9 cellular contexts compared by ENCODE assay signal in the genomic region with DNA sequence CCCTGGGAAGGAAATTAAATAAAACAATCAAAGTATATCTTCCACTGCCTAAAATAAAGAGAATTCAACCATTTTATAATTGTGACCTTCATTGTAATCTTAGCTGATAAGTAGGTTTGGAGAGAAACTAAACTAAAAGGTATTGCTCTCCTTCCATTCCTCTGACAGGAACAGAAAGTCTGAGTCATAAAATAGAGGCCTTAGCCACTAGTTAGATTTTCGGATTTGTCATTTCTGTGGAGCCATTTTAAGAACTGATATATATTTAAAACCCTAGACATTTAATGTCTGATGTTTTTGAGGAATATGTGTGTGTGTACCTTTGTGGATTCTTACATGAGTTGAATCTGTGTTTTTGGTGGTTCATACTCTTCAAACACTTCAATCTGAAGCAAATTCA. TPM values are rescaled to one million over a fixed set of nuclear protein-coding genes. Genes with fewer than 3 reads are reported as not detected.
DNase-seq lines count a peak whose midpoint lies in the region; ATAC-seq, FAIRE-seq and TF ChIP-seq lines count a peak whose summit lies in the region.
"Had no signal": no experiment of that assay in that cellular context is flagged by ENCODE, and none has a peak within 500 bp of the region (broad histone marks: within the 10 kb centered on the region; RNA-seq: fewer than 3 reads in every experiment).

No MANE protein-coding gene starts in this region.

- H2AFZ ChIP-seq in PC-9 = peak overlapping the region; percentile 10

- intact Hi-C loops in PC-9 (cut with micrococcal nuclease; ENCODE audit: unreplicated experiment) = no loop called here

- H3K36me3 ChIP-seq in PC-9 (ENCODE audit: low read depth) = no peaks in the 10 kb centered on the region

- BruUV-seq in PC-9 (replicated peaks; lab: Mats Ljungman, UMichigan) = no TSS peak

- no peak overlapping the region for H3K4me3 ChIP-seq in PC-9
- H3K4me3 ChIP-seq: coronary artery had no signal

- no peaks in the 10 kb centered on the region for H4K20me1 ChIP-seq in PC-9 (ENCODE audit: insufficient read depth)

- H3K27ac ChIP-seq in PC-9 = peak overlapping the region; percentile 86
- H3K27ac ChIP-seq: coronary artery had no signal

- CTCF ChIA-PET in PC-9 (lab: Charles Lee) = no interaction called here

- peak; percentile 94 for ATAC-seq in GM18861 (IDR thresholded peaks at IDR 0.05; ENCODE audit: unreplicated experiment)
- ATAC-seq in HG02588 (IDR thresholded peaks at IDR 0.05; ENCODE audit: unreplicated experiment) = peak; percentile 93

- no peak for FAIRE-seq in frontal cortex (lab: Jason Lieb, UNC)

- POLR2A ChIA-PET in PC-9 (lab: Charles Lee; ENCODE audit: unreplicated experiment) = no interaction called here

- no peaks in the 10 kb centered on the region for H3K27me3 ChIP-seq in PC-9 (ENCODE audit: insufficient read depth, low read depth)

- H3K9me2 ChIP-seq in PC-9 (ENCODE audit: insufficient read depth) = no peaks in the 10 kb centered on the region

- 0 out of 2 replicates have a peak, but pooled peaks cover 4% of the 10 kb centered on the region for H3K9me3 ChIP-seq in PC-9 (ENCODE audit: insufficient read depth, low read depth)

- H3K4me1 ChIP-seq in PC-9 (replicated peaks; ENCODE audit: insufficient read depth) = peaks cover 33% of the 10 kb centered on the region

- peaks cover 20% of the 10 kb centered on the region for H3F3A ChIP-seq in PC-9 (ENCODE audit: insufficient read depth, low read depth)

- DNase-seq in PC-9 (peak in 1 of 2 experiments; percentile 44), myocyte (ENCODE audit: low read depth) (peak; percentile 13), GOT3 (lab: John Stamatoyannopoulos, UW) (no peak), SHP77 (lab: John Stamatoyannopoulos, UW) (no peak), frontal cortex (ENCODE audit: low spot score in 2 of 2) (no peak)
- DNase-seq in stimulated activated CD4-positive, alpha-beta T cell treated with anti-CD3 and anti-CD28 coated beads, Interleukin-12 subunit alpha, Interleukin-12 subunit beta, amount 100 ng/mL, for 4 hours = no peak

- peak overlapping the region; percentile 41 for H3K4me2 ChIP-seq in PC-9

- H3K79me2 ChIP-seq in PC-9 (ENCODE audit: low read depth) = no peaks in the 10 kb centered on the region

- TF ChIP-seq CTCF in PC-9 (conservative IDR thresholded peaks at IDR 0.05) = no peak

RNA-seq across cellular contexts. Expression of a gene that starts 11.8 kb away (rescaled TPM):
- total RNA-seq in PC-9 (2021) (5.5 and 9.0 TPM in 2 replicates), myocyte (0.40 TPM in 1 of 2 replicates, not detected in the other), frontal cortex (0.82 TPM)
- 0.09 TPM for polyA plus RNA-seq in myocyte (2012)
